Comparison of ENCODE assay signal across 14 cellular contexts in the genomic region with DNA sequence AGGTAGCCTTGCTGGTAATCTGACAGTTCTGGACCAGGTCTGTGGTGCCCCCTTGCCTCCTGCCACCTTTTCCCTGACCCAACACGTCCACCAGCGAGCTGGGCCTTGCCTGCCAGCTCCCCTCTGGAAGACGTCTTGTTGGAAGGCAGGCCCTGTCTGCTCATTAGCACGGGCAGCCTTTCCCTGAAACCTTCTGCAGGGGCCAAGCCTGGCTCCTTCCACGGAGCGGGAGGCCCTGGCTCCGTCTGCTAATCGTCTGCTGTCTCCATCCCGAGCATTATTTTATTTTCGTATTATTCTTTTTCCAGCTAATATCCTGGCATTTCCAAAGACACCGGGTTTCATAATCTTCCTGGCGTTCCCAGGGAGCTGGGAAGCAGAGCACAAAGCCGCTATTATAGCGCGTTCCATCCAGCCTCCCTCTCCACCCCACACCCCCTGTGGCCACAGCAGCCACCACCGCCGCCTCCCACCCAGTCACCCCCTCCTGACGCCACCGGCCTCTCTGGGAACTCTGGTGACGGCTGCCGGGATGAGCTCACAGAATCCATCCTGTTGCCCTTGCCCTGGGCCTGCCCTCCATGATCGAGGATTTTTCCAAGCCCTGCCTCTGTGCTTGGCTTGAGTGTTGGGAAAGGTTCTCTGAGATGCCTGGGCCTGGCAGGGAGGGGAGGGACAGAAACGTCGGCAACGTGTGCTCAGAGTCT.
A peak's percentile ranks its signal among the peaks of the same experiment; 100 is the strongest.
DNase-seq lines count a peak whose midpoint lies in the region; ATAC-seq and TF ChIP-seq lines count a peak whose summit lies in the region.
"Had no signal": no experiment of that assay in that cellular context is flagged by ENCODE, and none has a peak within 500 bp of the region (broad histone marks: within the 10 kb centered on the region; RNA-seq: fewer than 3 reads in every experiment).

No MANE protein-coding gene starts in this region.

- H3K27ac ChIP-seq in left ventricle myocardium inferior (replicated peaks): peak overlapping the region; percentile 75
- H3K27ac ChIP-seq: hepatocyte, SJCRH30 had no signal

- intact Hi-C loops in left ventricle myocardium inferior (cut with micrococcal nuclease): no loop called here
- intact Hi-C loops in posterior cingulate gyrus (cut with DNase I): no loop called here

- DNase-seq in AG08396 (ENCODE audit: low spot score) (peak; percentile 67), cardiac fibroblast (ENCODE audit: low read depth in 2 of 2) (peak; percentile 27 to 57), left ventricle myocardium inferior (peak; percentile 73), posterior cingulate gyrus (peak; percentile 73 to 98 (median 88)), HPDE6-E6E7 (ENCODE audit: extremely low spot score) (no peak), HuH-7.5 (ENCODE audit: low spot score) (no peak)
- no peak for DNase-seq in activated CD8-positive, alpha-beta memory T cell treated with anti-CD3 and anti-CD28 coated beads, Interleukin-2, amount 50 U/mL, for 4 hours
- DNase-seq: cerebellar nuclear complex; NCI-H69; SJCRH30; stimulated activated CD4-positive, alpha-beta T cell treated with anti-CD3 and anti-CD28 coated beads, Interleukin-12 subunit alpha, Interleukin-12 subunit beta, amount 100 ng/mL, for 4 hours had no signal

- ATAC-seq in HG03439 (IDR thresholded peaks at IDR 0.05; ENCODE audit: unreplicated experiment): no peak
- ATAC-seq: activated CD4-positive, CD25-positive, alpha-beta regulatory T cell treated with anti-CD3 and anti-CD28 coated beads, Interleukin-2, amount 50 U/mL, for 24 hours had no signal

- peaks cover 13% of the 10 kb centered on the region for H3K36me3 ChIP-seq in left ventricle myocardium inferior

- no peaks in the 10 kb centered on the region for H3K9me3 ChIP-seq in left ventricle myocardium inferior (replicated peaks)
- H3K9me3 ChIP-seq: SJCRH30 had no signal

- peaks cover 24% of the 10 kb centered on the region for H3K4me1 ChIP-seq in left ventricle myocardium inferior
- H3K4me1 ChIP-seq: SJCRH30 had no signal

- H3K27me3 ChIP-seq in left ventricle myocardium inferior (ENCODE audit: low read depth): no peaks in the 10 kb centered on the region
- H3K27me3 ChIP-seq: hepatocyte, SJCRH30 had no signal

- TF ChIP-seq CTCF in cardiac fibroblast (IDR thresholded peaks at IDR 0.05; ENCODE audit: low read depth, low read length) (no peak), left ventricle myocardium inferior (IDR thresholded peaks at IDR 0.05; ENCODE audit: borderline replicate concordance) (no peak)

- H3K4me3 ChIP-seq in cardiac fibroblast (replicated peaks in 1 of 2; ENCODE audit: low read depth in 2 of 2, low read length in 2 of 2) (no peak overlapping the region), left ventricle myocardium inferior (peak overlapping the region; percentile 21)
- H3K4me3 ChIP-seq: hepatocyte, SJCRH30 had no signal

Comparison
In these comparisons a context has a peak if more than half of its experiments do, and no peak if none do; other contexts are left out.
1. DNase-seq: peak in AG08396 (single experiment), cardiac fibroblast (2 of 2), left ventricle myocardium inferior (single experiment) and posterior cingulate gyrus (10 of 10); none in HPDE6-E6E7 (single experiment), activated CD8-positive, alpha-beta memory T cell treated with anti-CD3 and anti-CD28 coated beads, Interleukin-2, amount 50 U/mL, for 4 hours (single experiment) and HuH-7.5 (single experiment).